Comparison of ENCODE assay signal across 1 cellular context in the genomic region with DNA sequence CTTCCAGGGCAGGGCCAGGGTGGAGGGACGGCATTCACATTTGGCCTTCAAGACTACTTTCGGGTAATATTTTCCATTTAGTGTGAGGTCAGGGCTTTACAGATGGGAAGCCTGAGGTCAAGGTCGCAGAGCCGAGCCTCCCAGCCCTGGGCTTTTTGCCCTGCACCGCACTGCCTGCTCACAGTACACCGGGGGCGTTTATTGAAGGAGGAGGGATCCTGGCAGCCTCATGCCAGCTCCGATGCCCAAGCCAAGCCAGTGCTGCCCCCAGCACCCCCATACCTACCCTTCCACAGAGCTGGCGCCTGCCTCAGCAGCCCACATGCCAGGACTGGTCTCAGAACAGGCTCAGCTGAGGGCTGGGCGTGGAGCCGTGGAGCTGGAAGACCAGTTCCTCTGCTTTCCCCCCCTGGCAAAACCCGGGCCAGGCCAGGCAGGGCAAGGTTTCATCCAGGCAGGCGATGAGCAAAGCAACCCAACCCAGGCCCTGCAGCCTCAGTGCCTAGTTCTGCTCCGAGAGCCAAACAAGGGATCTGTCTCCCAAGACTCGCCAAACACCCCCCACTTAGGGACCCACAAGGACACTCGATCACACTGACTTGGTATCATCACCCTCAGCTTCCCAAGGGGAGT.
A peak's percentile ranks its signal among the peaks of the same experiment; 100 is the strongest.
TF ChIP-seq lines count a peak whose summit lies in the region.

No MANE protein-coding gene starts in this region.

TF ChIP-seq in HepG2, 621 proteins besides CTCF, POLR2A, EP300 and RAD21 (continues in another document):
- TF ChIP-seq, protein P1, sequence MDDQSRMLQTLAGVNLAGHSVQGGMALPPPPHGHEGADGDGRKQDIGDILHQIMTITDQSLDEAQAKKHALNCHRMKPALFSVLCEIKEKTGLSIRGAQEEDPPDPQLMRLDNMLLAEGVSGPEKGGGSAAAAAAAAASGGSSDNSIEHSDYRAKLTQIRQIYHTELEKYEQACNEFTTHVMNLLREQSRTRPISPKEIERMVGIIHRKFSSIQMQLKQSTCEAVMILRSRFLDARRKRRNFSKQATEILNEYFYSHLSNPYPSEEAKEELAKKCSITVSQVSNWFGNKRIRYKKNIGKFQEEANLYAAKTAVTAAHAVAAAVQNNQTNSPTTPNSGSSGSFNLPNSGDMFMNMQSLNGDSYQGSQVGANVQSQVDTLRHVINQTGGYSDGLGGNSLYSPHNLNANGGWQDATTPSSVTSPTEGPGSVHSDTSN (CRISPR knock-in tag; IDR thresholded peaks at IDR 0.05; ENCODE audit: borderline replicate concordance) = no peak
- TF ChIP-seq CENPT (CRISPR knock-in tag; IDR thresholded peaks at IDR 0.05; ENCODE audit: low read depth) = no peak
- TF ChIP-seq CCAR2 (optimal IDR thresholded peaks at IDR 0.05; ENCODE audit: low read depth, low read length) = no peak
- TF ChIP-seq CENPX (CRISPR knock-in tag; IDR thresholded peaks at IDR 0.05) = no peak
- TF ChIP-seq, protein P2, sequence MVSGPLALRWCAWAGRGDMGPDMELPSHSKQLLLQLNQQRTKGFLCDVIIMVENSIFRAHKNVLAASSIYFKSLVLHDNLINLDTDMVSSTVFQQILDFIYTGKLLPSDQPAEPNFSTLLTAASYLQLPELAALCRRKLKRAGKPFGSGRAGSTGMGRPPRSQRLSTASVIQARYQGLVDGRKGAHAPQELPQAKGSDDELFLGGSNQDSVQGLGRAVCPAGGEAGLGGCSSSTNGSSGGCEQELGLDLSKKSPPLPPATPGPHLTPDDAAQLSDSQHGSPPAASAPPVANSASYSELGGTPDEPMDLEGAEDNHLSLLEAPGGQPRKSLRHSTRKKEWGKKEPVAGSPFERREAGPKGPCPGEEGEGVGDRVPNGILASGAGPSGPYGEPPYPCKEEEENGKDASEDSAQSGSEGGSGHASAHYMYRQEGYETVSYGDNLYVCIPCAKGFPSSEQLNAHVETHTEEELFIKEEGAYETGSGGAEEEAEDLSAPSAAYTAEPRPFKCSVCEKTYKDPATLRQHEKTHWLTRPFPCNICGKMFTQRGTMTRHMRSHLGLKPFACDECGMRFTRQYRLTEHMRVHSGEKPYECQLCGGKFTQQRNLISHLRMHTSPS (CRISPR knock-in tag; IDR thresholded peaks at IDR 0.05; ENCODE audit: low read depth) = peak; percentile 88
- TF ChIP-seq ZNF703 (CRISPR knock-in tag; IDR thresholded peaks at IDR 0.05; ENCODE audit: borderline replicate concordance) = no peak
- no peak for TF ChIP-seq ZNF432 (CRISPR knock-in tag; IDR thresholded peaks at IDR 0.05; ENCODE audit: borderline replicate concordance)
- TF ChIP-seq ZNF12 (CRISPR knock-in tag; IDR thresholded peaks at IDR 0.05) = no peak
- TF ChIP-seq ZNF746 (CRISPR knock-in tag; IDR thresholded peaks at IDR 0.05) = peak; percentile 62; the same call in 1 of the 2 replicates
- peak; percentile 76 for TF ChIP-seq NR2F2 (IDR thresholded peaks at IDR 0.05; ENCODE audit: borderline replicate concordance, low read depth)
- TF ChIP-seq NFYB (CRISPR knock-in tag; IDR thresholded peaks at IDR 0.05) = no peak
- TF ChIP-seq CAMTA2 (CRISPR knock-in tag; IDR thresholded peaks at IDR 0.05; ENCODE audit: borderline replicate concordance) = peak; percentile 70; the same call in 1 of the 2 replicates
- TF ChIP-seq NR2F6 (IDR thresholded peaks at IDR 0.05) = peak; percentile 95
- TF ChIP-seq NR2F6 (CRISPR knock-in tag; IDR thresholded peaks at IDR 0.05) = peak; percentile 91
- no peak; the same call in none of the 2 replicates for TF ChIP-seq ZFP90 (CRISPR knock-in tag; IDR thresholded peaks at IDR 0.05; ENCODE audit: borderline replicate concordance)
- no peak for TF ChIP-seq ZNF564 (CRISPR knock-in tag; IDR thresholded peaks at IDR 0.05)
- no peak for TF ChIP-seq MTA3 (CRISPR knock-in tag; IDR thresholded peaks at IDR 0.05)
- no peak for TF ChIP-seq PRMT3 (CRISPR knock-in tag; IDR thresholded peaks at IDR 0.05; ENCODE audit: borderline replicate concordance, low read depth)
- TF ChIP-seq MED1 (CRISPR knock-in tag; IDR thresholded peaks at IDR 0.05) = peak; percentile 53; the same call in 1 of the 2 replicates
- TF ChIP-seq MTF2 (CRISPR knock-in tag; IDR thresholded peaks at IDR 0.05; ENCODE audit: borderline replicate concordance) = no peak
- TF ChIP-seq BRD4 (CRISPR knock-in tag; IDR thresholded peaks at IDR 0.05) = no peak
- TF ChIP-seq SETDB1 (CRISPR knock-in tag; IDR thresholded peaks at IDR 0.05; ENCODE audit: borderline replicate concordance) = no peak
- no peak for TF ChIP-seq HNRNPK (IDR thresholded peaks at IDR 0.05; ENCODE audit: low read depth, low read length, poor library complexity, severe bottlenecking)
- no peak for TF ChIP-seq ZNF343 (CRISPR knock-in tag; IDR thresholded peaks at IDR 0.05)
- TF ChIP-seq TBX2 (CRISPR knock-in tag; IDR thresholded peaks at IDR 0.05; ENCODE audit: borderline replicate concordance) = no peak
- no peak for TF ChIP-seq SALL2 (CRISPR knock-in tag; IDR thresholded peaks at IDR 0.05)
- 0 out of 2 replicates have a peak, but pooled peaks have one; percentile 15 for TF ChIP-seq SOX5 (CRISPR knock-in tag; IDR thresholded peaks at IDR 0.05; ENCODE audit: borderline replicate concordance)
- TF ChIP-seq, protein P3, sequence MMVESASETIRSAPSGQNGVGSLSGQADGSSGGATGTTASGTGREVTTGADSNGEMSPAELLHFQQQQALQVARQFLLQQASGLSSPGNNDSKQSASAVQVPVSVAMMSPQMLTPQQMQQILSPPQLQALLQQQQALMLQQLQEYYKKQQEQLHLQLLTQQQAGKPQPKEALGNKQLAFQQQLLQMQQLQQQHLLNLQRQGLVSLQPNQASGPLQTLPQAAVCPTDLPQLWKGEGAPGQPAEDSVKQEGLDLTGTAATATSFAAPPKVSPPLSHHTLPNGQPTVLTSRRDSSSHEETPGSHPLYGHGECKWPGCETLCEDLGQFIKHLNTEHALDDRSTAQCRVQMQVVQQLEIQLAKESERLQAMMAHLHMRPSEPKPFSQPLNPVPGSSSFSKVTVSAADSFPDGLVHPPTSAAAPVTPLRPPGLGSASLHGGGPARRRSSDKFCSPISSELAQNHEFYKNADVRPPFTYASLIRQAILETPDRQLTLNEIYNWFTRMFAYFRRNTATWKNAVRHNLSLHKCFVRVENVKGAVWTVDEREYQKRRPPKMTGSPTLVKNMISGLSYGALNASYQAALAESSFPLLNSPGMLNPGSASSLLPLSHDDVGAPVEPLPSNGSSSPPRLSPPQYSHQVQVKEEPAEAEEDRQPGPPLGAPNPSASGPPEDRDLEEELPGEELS (CRISPR knock-in tag; IDR thresholded peaks at IDR 0.05) = no peak
- no peak for TF ChIP-seq XRCC5 (optimal IDR thresholded peaks at IDR 0.05; ENCODE audit: low read length)
- TF ChIP-seq, protein P4, sequence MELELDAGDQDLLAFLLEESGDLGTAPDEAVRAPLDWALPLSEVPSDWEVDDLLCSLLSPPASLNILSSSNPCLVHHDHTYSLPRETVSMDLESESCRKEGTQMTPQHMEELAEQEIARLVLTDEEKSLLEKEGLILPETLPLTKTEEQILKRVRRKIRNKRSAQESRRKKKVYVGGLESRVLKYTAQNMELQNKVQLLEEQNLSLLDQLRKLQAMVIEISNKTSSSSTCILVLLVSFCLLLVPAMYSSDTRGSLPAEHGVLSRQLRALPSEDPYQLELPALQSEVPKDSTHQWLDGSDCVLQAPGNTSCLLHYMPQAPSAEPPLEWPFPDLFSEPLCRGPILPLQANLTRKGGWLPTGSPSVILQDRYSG (CRISPR knock-in tag; IDR thresholded peaks at IDR 0.05) = 0 out of 2 replicates have a peak, but pooled peaks have one; percentile 6
- TF ChIP-seq CC2D1A (CRISPR knock-in tag; IDR thresholded peaks at IDR 0.05) = no peak
- TF ChIP-seq ZNF891 (CRISPR knock-in tag; IDR thresholded peaks at IDR 0.05) = peak; percentile 12; the same call in 1 of the 2 replicates
- TF ChIP-seq ZNF34 (CRISPR knock-in tag; IDR thresholded peaks at IDR 0.05; ENCODE audit: borderline replicate concordance) = no peak
- no peak for TF ChIP-seq ERF (CRISPR knock-in tag; IDR thresholded peaks at IDR 0.05)
- TF ChIP-seq, protein P5, sequence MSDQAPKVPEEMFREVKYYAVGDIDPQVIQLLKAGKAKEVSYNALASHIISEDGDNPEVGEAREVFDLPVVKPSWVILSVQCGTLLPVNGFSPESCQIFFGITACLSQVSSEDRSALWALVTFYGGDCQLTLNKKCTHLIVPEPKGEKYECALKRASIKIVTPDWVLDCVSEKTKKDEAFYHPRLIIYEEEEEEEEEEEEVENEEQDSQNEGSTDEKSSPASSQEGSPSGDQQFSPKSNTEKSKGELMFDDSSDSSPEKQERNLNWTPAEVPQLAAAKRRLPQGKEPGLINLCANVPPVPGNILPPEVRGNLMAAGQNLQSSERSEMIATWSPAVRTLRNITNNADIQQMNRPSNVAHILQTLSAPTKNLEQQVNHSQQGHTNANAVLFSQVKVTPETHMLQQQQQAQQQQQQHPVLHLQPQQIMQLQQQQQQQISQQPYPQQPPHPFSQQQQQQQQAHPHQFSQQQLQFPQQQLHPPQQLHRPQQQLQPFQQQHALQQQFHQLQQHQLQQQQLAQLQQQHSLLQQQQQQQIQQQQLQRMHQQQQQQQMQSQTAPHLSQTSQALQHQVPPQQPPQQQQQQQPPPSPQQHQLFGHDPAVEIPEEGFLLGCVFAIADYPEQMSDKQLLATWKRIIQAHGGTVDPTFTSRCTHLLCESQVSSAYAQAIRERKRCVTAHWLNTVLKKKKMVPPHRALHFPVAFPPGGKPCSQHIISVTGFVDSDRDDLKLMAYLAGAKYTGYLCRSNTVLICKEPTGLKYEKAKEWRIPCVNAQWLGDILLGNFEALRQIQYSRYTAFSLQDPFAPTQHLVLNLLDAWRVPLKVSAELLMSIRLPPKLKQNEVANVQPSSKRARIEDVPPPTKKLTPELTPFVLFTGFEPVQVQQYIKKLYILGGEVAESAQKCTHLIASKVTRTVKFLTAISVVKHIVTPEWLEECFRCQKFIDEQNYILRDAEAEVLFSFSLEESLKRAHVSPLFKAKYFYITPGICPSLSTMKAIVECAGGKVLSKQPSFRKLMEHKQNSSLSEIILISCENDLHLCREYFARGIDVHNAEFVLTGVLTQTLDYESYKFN (CRISPR knock-in tag; conservative IDR thresholded peaks at IDR 0.05) = peak; percentile 67
- TF ChIP-seq, protein P6, sequence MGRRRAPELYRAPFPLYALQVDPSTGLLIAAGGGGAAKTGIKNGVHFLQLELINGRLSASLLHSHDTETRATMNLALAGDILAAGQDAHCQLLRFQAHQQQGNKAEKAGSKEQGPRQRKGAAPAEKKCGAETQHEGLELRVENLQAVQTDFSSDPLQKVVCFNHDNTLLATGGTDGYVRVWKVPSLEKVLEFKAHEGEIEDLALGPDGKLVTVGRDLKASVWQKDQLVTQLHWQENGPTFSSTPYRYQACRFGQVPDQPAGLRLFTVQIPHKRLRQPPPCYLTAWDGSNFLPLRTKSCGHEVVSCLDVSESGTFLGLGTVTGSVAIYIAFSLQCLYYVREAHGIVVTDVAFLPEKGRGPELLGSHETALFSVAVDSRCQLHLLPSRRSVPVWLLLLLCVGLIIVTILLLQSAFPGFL (CRISPR knock-in tag; IDR thresholded peaks at IDR 0.05) = no peak
- no peak for TF ChIP-seq ZSCAN30 (CRISPR knock-in tag; IDR thresholded peaks at IDR 0.05)
- TF ChIP-seq NRL (CRISPR knock-in tag; IDR thresholded peaks at IDR 0.05; ENCODE audit: borderline replicate concordance) = peak; percentile 68
- TF ChIP-seq, protein P7, sequence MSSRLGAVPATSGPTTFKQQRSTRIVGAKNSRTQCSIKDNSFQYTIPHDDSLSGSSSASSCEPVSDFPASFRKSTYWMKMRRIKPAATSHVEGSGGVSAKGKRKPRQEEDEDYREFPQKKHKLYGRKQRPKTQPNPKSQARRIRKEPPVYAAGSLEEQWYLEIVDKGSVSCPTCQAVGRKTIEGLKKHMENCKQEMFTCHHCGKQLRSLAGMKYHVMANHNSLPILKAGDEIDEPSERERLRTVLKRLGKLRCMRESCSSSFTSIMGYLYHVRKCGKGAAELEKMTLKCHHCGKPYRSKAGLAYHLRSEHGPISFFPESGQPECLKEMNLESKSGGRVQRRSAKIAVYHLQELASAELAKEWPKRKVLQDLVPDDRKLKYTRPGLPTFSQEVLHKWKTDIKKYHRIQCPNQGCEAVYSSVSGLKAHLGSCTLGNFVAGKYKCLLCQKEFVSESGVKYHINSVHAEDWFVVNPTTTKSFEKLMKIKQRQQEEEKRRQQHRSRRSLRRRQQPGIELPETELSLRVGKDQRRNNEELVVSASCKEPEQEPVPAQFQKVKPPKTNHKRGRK (CRISPR knock-in tag; IDR thresholded peaks at IDR 0.05) = no peak
- TF ChIP-seq ZNF3 (CRISPR knock-in tag; IDR thresholded peaks at IDR 0.05) = no peak
- TF ChIP-seq, protein P8, sequence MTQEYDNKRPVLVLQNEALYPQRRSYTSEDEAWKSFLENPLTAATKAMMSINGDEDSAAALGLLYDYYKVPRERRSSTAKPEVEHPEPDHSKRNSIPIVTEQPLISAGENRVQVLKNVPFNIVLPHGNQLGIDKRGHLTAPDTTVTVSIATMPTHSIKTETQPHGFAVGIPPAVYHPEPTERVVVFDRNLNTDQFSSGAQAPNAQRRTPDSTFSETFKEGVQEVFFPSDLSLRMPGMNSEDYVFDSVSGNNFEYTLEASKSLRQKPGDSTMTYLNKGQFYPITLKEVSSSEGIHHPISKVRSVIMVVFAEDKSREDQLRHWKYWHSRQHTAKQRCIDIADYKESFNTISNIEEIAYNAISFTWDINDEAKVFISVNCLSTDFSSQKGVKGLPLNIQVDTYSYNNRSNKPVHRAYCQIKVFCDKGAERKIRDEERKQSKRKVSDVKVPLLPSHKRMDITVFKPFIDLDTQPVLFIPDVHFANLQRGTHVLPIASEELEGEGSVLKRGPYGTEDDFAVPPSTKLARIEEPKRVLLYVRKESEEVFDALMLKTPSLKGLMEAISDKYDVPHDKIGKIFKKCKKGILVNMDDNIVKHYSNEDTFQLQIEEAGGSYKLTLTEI (CRISPR knock-in tag; conservative IDR thresholded peaks at IDR 0.05) = no peak
- no peak for TF ChIP-seq HHEX (CRISPR knock-in tag; IDR thresholded peaks at IDR 0.05)
